In the genomic region with DNA sequence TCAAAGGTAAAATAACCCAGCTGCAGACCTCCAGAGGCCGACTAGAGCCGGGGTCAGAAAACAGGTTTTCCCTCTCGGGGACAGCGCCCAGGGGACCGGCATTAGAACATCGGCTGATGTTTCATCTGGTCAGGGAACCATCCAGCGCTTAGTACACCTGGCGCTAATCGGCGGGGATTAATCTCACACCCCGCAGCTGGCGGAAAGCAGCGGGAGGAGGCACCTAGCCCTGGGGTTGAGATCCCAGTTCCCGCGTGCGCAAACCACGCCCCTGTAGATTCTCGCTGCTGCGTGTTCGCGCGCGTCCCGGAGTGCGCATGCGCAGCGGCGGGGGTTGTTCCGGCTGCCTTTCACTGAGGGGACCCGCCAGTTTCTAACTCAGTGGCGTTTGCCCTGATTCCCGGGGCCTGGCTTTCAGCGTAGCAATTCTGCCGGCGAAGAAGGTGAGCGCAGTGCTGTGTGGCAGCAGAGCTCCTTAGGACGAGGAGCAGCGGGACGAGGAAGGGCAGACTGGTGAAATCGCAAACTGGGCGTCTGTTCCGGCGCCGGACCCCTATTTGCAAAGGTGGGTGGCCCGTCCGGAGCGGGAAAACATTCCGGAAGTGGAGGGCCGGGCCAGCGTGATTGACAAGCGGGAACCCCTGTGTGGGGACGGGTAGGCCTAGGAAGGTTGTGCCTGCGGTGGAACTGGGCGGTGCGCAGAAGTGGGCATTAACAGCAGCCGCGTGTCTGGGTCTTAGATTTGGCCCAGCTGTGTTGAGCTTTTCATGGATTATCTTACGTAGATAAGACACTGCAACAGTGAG, we compare ENCODE assay signal across 8 cellular contexts. TPM values are rescaled to one million over a fixed set of nuclear protein-coding genes. Genes with fewer than 3 reads are reported as not detected.
A peak's percentile ranks its signal among the peaks of the same experiment; 100 is the strongest.
DNase-seq lines count a peak whose midpoint lies in the region; ATAC-seq and TF ChIP-seq lines count a peak whose summit lies in the region.
"Not testable (repeated sequence)": the region's sequence is repeated elsewhere in the genome, so short reads cannot be mapped to it uniquely, and the experiment has no call there.

A gene (plus strand): TSS at position 334 of the 806 bp plus-strand sequence. CDS start 4,534 bp downstream, outside the sequence.

- peak within 1 kb of the TSS; percentile 90 for H3K4me3 Mint-ChIP-seq in chondrocyte (ENCODE audit: unreplicated experiment)

- H3K4me1 Mint-ChIP-seq in chondrocyte (ENCODE audit: low read depth), result peaks cover 32% of the 10 kb centered on the region

- H3K27ac Mint-ChIP-seq in chondrocyte (ENCODE audit: unreplicated experiment), result peak within 1 kb of the TSS; percentile 95

- peak; percentile 95 for ATAC-seq in HG03432 (IDR thresholded peaks at IDR 0.05; ENCODE audit: unreplicated experiment)

- peak; percentile 82 to 85 for DNase-seq in AML-193 (lab: John Stamatoyannopoulos, UW)
- DNase-seq in NCI-H510A (lab: John Stamatoyannopoulos, UW), result peak; percentile 81
- peak; percentile 89 for DNase-seq in activated CD4-positive, alpha-beta T cell treated with anti-CD3 and anti-CD28 coated beads for 1 hour
- not testable (repeated sequence) for DNase-seq in chondrocyte (ENCODE audit: low spot score)
- DNase-seq in kidney tubule cell (ENCODE audit: low spot score), result peak; percentile 92
- DNase-seq in stimulated activated CD4-positive, alpha-beta T cell treated with anti-CD3 and anti-CD28 coated beads, Interleukin-1b, Interleukin-23, amount 100 ng/mL, for 24 hours (ENCODE audit: low read depth in 4 of 4, low spot score in 1 of 4), result peak; percentile 75 to 88 (median 86)

- H3K9me3 Mint-ChIP-seq in chondrocyte (ENCODE audit: low read depth), result not testable (repeated sequence)

- not testable (repeated sequence) for H3K36me3 Mint-ChIP-seq in chondrocyte (ENCODE audit: low read depth)

- H3K27me3 Mint-ChIP-seq in chondrocyte (ENCODE audit: low read depth), result not testable (repeated sequence)

- not testable (repeated sequence) for TF ChIP-seq CTCF in chondrocyte (IDR thresholded peaks at IDR 0.05)

- TF ChIP-seq POLR2A in GM19193 (IDR thresholded peaks at IDR 0.05; ENCODE audit: extremely low read depth, insufficient read depth, insufficient read length), result peak; percentile 77

RNA-seq across cellular contexts. Expression of the gene that starts here (rescaled TPM):
- total RNA-seq in chondrocyte, result 25.9 to 43.1 TPM (median 26.6 TPM) in 3 replicates
